32 cellular contexts compared by ENCODE assay signal in genomic region chr1:147414505-147415163, GRCh38.
"Had no signal": no experiment of that assay in that cellular context is flagged by ENCODE, and none has a peak within 500 bp of the region (broad histone marks: within the 10 kb centered on the region; RNA-seq: fewer than 3 reads in every experiment).

No MANE protein-coding gene starts in this region.

- H3K9me3 ChIP-seq: ascending aorta had no signal

- H3K4me1 ChIP-seq: ascending aorta had no signal

- ATAC-seq: activated CD4-positive, alpha-beta T cell treated with anti-CD3 and anti-CD28 coated beads for 36 hours; activated CD4-positive, CD25-positive, alpha-beta regulatory T cell treated with anti-CD3 and anti-CD28 coated beads, Interleukin-2, amount 50 U/mL, for 24 hours; activated CD8-positive, alpha-beta memory T cell treated with anti-CD3 and anti-CD28 coated beads, Interleukin-2, amount 10 ng/mL, durations not matched to agents 7 days and 5 days; activated CD8-positive, alpha-beta T cell treated with anti-CD3 and anti-CD28 coated beads, Interleukin-2, amount 10 ng/mL, durations not matched to agents 7 days and 5 days; activated naive CD8-positive, alpha-beta T cell treated with anti-CD3 and anti-CD28 coated beads, Interleukin-2, amount 50 U/mL, for 24 hours; WTC11 had no signal

- H3K27ac ChIP-seq: ascending aorta, cardiac muscle cell, WERI-Rb-1 had no signal

- H3K36me3 ChIP-seq: ascending aorta, cardiac muscle cell, WERI-Rb-1 had no signal

- DNase-seq: activated CD4-positive, alpha-beta memory T cell treated with anti-CD3 and anti-CD28 coated beads, Interleukin-2, amount 10 ng/mL, durations not matched to agents 7 days and 5 days; activated CD4-positive, alpha-beta T cell treated with anti-CD3 and anti-CD28 coated beads for 1 hour; activated CD4-positive, alpha-beta T cell treated with anti-CD3 and anti-CD28 coated beads for 36 hours; activated CD4-positive, alpha-beta T cell treated with anti-CD3 and anti-CD28 coated beads for 48 hours; activated CD4-positive, alpha-beta T cell treated with anti-CD3 and anti-CD28 coated beads, Interleukin-2, amount 10 ng/mL, durations not matched to agents 7 days and 5 days; activated CD4-positive, alpha-beta T cell treated with anti-CD3 and anti-CD28 coated beads, Interleukin-2, amount 50 U/mL, for 48 hours; activated CD4-positive, CD25-positive, alpha-beta regulatory T cell; activated CD8-positive, alpha-beta memory T cell treated with anti-CD3 and anti-CD28 coated beads for 24 hours; activated CD8-positive, alpha-beta memory T cell treated with anti-CD3 and anti-CD28 coated beads, Interleukin-2, amount 10 ng/mL, durations not matched to agents 7 days and 5 days; activated CD8-positive, alpha-beta memory T cell treated with anti-CD3 and anti-CD28 coated beads, Interleukin-2, amount 50 U/mL, for 48 hours; activated CD8-positive, alpha-beta T cell treated with anti-CD3 and anti-CD28 coated beads, Interleukin-2, amount 10 ng/mL, durations not matched to agents 7 days and 5 days; activated effector memory CD4-positive, alpha-beta T cell treated with Interleukin-2 at 50 U/mL for 16 hours; activated gamma-delta T cell; activated naive CD4-positive, alpha-beta T cell treated with anti-CD3 and anti-CD28 coated beads, Interleukin-2, amount 10 ng/mL, durations not matched to agents 7 days and 5 days; activated naive CD4-positive, alpha-beta T cell treated with Interleukin-2 at 50 U/mL for 16 hours; activated naive CD8-positive, alpha-beta T cell treated with anti-CD3 and anti-CD28 coated beads, Interleukin-2, amount 10 ng/mL, durations not matched to agents 7 days and 5 days; activated naive CD8-positive, alpha-beta T cell treated with anti-CD3 and anti-CD28 coated beads, Interleukin-2, amount 50 U/mL, for 24 hours; activated T-cell treated with anti-CD3 and anti-CD28 coated beads, Interleukin-2, amount 50 U/mL, for 24 hours; activated T-cell treated with anti-CD3 and anti-CD28 coated beads, Interleukin-2, amount 50 U/mL, for 48 hours; amygdala; anterior cingulate cortex; caudate nucleus; cerebellar nuclear complex; T-helper 1 cell; T-helper 2 cell; T-helper 9 cell; WERI-Rb-1 had no signal

- H3K4me3 ChIP-seq: ascending aorta, cardiac muscle cell had no signal

- H3K27me3 ChIP-seq: ascending aorta, cardiac muscle cell had no signal

- FAIRE-seq: bronchial epithelial cell had no signal
